Comparison of ENCODE assay signal across 14 cellular contexts in genomic region chrX:21153033-21153432, GRCh38.
"Had no signal": no experiment of that assay in that cellular context is flagged by ENCODE, and none has a peak within 500 bp of the region (broad histone marks: within the 10 kb centered on the region; RNA-seq: fewer than 3 reads in every experiment).

No MANE protein-coding gene starts in this region.

- H3K4me1 ChIP-seq: left lung, prostate gland had no signal

- H3K4me1 Mint-ChIP-seq: activated T-helper 17 cell treated with anti-CD3 and anti-CD28 coated beads, Interleukin-2, amount 50 U/mL, for 72 hours had no signal

- H3K36me3 ChIP-seq: left lung, prostate gland, tibial artery had no signal

- H3K9me3 ChIP-seq: left lung, prostate gland, tibial artery had no signal

- H3K27me3 ChIP-seq: left lung, tibial artery had no signal

- H3K36me3 Mint-ChIP-seq: activated naive CD8-positive, alpha-beta T cell had no signal

- H3K4me3 Mint-ChIP-seq: activated naive CD8-positive, alpha-beta T cell; activated T-cell treated with anti-CD3 and anti-CD28 coated beads, Interleukin-2, amount 50 U/mL, for 24 hours; activated T-helper 17 cell treated with anti-CD3 and anti-CD28 coated beads, Interleukin-2, amount 50 U/mL, for 72 hours; endodermal cell; stimulated activated naive CD8-positive, alpha-beta T cell treated with anti-CD3 and anti-CD28 coated beads, Interleukin-15, Interleukin-2, amounts not matched to agents 100 ng/mL and 50 ng/mL, for 24 hours had no signal

- ATAC-seq: activated T-helper 17 cell treated with anti-CD3 and anti-CD28 coated beads, Interleukin-2, amount 50 U/mL, for 72 hours had no signal

- H3K9me3 Mint-ChIP-seq: activated T-cell treated with anti-CD3 and anti-CD28 coated beads, Interleukin-2, amount 50 U/mL, for 24 hours; activated T-helper 17 cell treated with anti-CD3 and anti-CD28 coated beads, Interleukin-2, amount 50 U/mL, for 72 hours; endodermal cell; stimulated activated naive CD8-positive, alpha-beta T cell treated with anti-CD3 and anti-CD28 coated beads, Interleukin-15, Interleukin-2, amounts not matched to agents 100 ng/mL and 50 ng/mL, for 24 hours had no signal

- H3K27ac ChIP-seq: left lung, prostate gland, tibial artery had no signal

- H3K4me3 ChIP-seq: left lung, prostate gland, tibial artery had no signal

- DNase-seq: activated CD8-positive, alpha-beta memory T cell treated with anti-CD3 and anti-CD28 coated beads, Interleukin-2, amount 50 U/mL, for 4 hours; activated naive CD4-positive, alpha-beta T cell; activated T-cell treated with anti-CD3 and anti-CD28 coated beads, Interleukin-2, amount 50 U/mL, for 24 hours; cortex of kidney; endodermal cell; left lung; mammary epithelial cell; stimulated activated CD4-positive, alpha-beta T cell treated with anti-CD3 and anti-CD28 coated beads, Interleukin-12 subunit alpha, Interleukin-12 subunit beta, amount 100 ng/mL, for 4 hours; T-helper 1 cell had no signal

- H3K27ac Mint-ChIP-seq: activated naive CD8-positive, alpha-beta T cell; activated T-cell treated with anti-CD3 and anti-CD28 coated beads, Interleukin-2, amount 50 U/mL, for 24 hours; activated T-helper 17 cell treated with anti-CD3 and anti-CD28 coated beads, Interleukin-2, amount 50 U/mL, for 72 hours; endodermal cell; stimulated activated naive CD8-positive, alpha-beta T cell treated with anti-CD3 and anti-CD28 coated beads, Interleukin-15, Interleukin-2, amounts not matched to agents 100 ng/mL and 50 ng/mL, for 24 hours had no signal
